In the genomic region with DNA sequence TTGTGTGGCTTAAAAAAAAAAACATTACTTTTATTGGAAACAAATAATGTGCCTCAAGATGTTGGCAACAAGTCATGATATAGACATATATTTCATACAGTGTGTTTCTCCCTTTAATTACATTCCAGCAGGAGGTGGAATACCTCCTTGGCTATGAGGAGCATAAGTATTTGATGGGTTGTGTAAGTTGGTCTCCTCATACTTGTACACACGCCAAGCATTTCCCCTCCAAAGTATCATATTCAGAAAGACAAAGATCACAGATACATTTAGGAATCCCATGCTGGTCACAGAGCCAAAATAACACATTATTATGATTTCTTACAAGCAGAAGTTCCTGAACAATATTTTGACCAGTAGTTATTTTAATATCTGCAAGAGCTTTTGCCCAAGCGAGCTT, we compare ENCODE assay signal across 1 cellular context.
TF ChIP-seq lines count a peak whose summit lies in the region.

No MANE protein-coding gene starts in this region.

TF ChIP-seq in endothelial cell of umbilical vein, 7 proteins besides CTCF, POLR2A, EP300 and RAD21:
- no peak for TF ChIP-seq POLR2AphosphoS5 (IDR thresholded peaks at IDR 0.05; ENCODE audit: insufficient read depth, low read depth, low read length)
- no peak for TF ChIP-seq MAX (IDR thresholded peaks at IDR 0.05; ENCODE audit: insufficient read depth, insufficient read length)
- no peak for TF ChIP-seq EZH2 (IDR thresholded peaks at IDR 0.05; ENCODE audit: borderline replicate concordance, low read depth, low read length, severe bottlenecking)
- TF ChIP-seq MYC (IDR thresholded peaks at IDR 0.05; ENCODE audit: low read depth, low read length) = no peak
- no peak for TF ChIP-seq FOS (IDR thresholded peaks at IDR 0.05; ENCODE audit: borderline replicate concordance, insufficient read depth, low read length)
- TF ChIP-seq GATA2 (IDR thresholded peaks at IDR 0.05; ENCODE audit: insufficient read depth, insufficient read length, low read depth, low read length) = no peak
- no peak for TF ChIP-seq JUN (IDR thresholded peaks at IDR 0.05; ENCODE audit: borderline replicate concordance, insufficient read depth, insufficient read length, low read depth)
TF ChIP-seq in endothelial cell of umbilical vein: peak in this region for 0.
